In the genomic region with DNA sequence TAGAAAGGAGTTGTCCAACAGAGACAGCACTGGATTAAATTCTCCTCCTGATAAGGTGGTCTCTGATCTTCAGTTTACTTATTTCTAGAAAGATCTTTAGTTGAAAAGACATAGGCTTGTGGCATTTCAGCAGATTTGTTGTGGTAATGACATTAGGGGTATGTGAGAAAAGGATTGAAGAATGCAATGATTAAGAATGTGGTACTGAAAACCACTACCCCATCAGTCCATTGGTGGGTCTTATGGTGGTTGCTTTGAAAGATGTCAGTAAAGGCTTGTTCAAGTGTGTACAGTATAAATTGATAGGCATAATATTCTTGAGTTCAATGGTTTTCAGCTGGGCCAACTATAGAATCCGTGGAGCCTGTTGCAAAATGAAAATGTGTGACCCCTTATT, we compare ENCODE assay signal across 12 cellular contexts. TPM values are rescaled to one million over a fixed set of nuclear protein-coding genes. Genes with fewer than 3 reads are reported as not detected.
DNase-seq lines count a peak whose midpoint lies in the region; ATAC-seq and TF ChIP-seq lines count a peak whose summit lies in the region.
"Had no signal": no experiment of that assay in that cellular context is flagged by ENCODE, and none has a peak within 500 bp of the region (broad histone marks: within the 10 kb centered on the region; RNA-seq: fewer than 3 reads in every experiment).

No MANE protein-coding gene starts in this region.

- H3K36me3 Mint-ChIP-seq in T-helper 1 cell treated with Interleukin-12 subunit alpha and Interleukin-12 subunit beta and Interleukin-4 antibody, amounts not matched to agents 30 μg/mL and 1 μg/mL, for 36 hours (ENCODE audit: low read depth), result peaks cover 8% of the 10 kb centered on the region

- H3K4me3 Mint-ChIP-seq in T-helper 1 cell treated with Interleukin-12 subunit alpha and Interleukin-12 subunit beta and Interleukin-4 antibody, amounts not matched to agents 30 μg/mL and 1 μg/mL, for 36 hours, result peak overlapping the region; percentile 6

- no peaks in the 10 kb centered on the region for H3K9me2 ChIP-seq in SU-DHL-6 (replicated peaks; ENCODE audit: insufficient read depth, low read length)

- H2BK12ac ChIP-seq in trophoblast cell (ENCODE audit: low read length), result no peak overlapping the region

- no peak overlapping the region for H4K12ac ChIP-seq in trophoblast cell (ENCODE audit: low read depth, low read length)

- no peaks in the 10 kb centered on the region for H3K9me3 Mint-ChIP-seq in T-helper 1 cell treated with Interleukin-12 subunit alpha and Interleukin-12 subunit beta and Interleukin-4 antibody, amounts not matched to agents 30 μg/mL and 1 μg/mL, for 36 hours

- H2AFZ ChIP-seq in SU-DHL-6 (ENCODE audit: low read depth, low read length, severe bottlenecking) (no peak overlapping the region), trophoblast cell (ENCODE audit: insufficient read depth, low read length, poor library complexity) (no peak overlapping the region)

- H4K8ac ChIP-seq in trophoblast cell (ENCODE audit: low read depth, low read length), result no peak overlapping the region

- TF ChIP-seq CTCF in SU-DHL-6 (IDR thresholded peaks at IDR 0.05; ENCODE audit: insufficient read depth, low read length, poor library complexity, severe bottlenecking) (no peak), adrenal gland (IDR thresholded peaks at IDR 0.05) (no peak)

- H3K27ac Mint-ChIP-seq in T-helper 1 cell treated with Interleukin-12 subunit alpha and Interleukin-12 subunit beta and Interleukin-4 antibody, amounts not matched to agents 30 μg/mL and 1 μg/mL, for 36 hours, result peak overlapping the region; percentile 46

- no peak overlapping the region for H2BK5ac ChIP-seq in trophoblast cell (ENCODE audit: low read depth, low read length, poor library complexity)

- H3K27me3 ChIP-seq in SU-DHL-6 (ENCODE audit: low read length) (no peaks in the 10 kb centered on the region), trophoblast cell (ENCODE audit: insufficient read depth, low read length) (no peaks in the 10 kb centered on the region), adrenal gland (no peaks in the 10 kb centered on the region)
- H3K27me3 ChIP-seq: suprapubic skin had no signal

- H3F3A ChIP-seq in SU-DHL-6 (ENCODE audit: insufficient read depth), result peaks cover 7% of the 10 kb centered on the region; the same call in 1 of the 2 replicates

- H3K14ac ChIP-seq in trophoblast cell (ENCODE audit: low read length), result no peak overlapping the region

- H3K4ac ChIP-seq in trophoblast cell (ENCODE audit: low read depth, low read length), result no peak overlapping the region

- peaks cover 40% of the 10 kb centered on the region for H3K4me1 Mint-ChIP-seq in T-helper 1 cell treated with Interleukin-12 subunit alpha and Interleukin-12 subunit beta and Interleukin-4 antibody, amounts not matched to agents 30 μg/mL and 1 μg/mL, for 36 hours (ENCODE audit: low read depth)

- no CpG with 5 or more reads among the region's 1 CpG for WGBS in trophoblast cell (ENCODE audit: extremely low coverage, insufficient coverage, insufficient read length)
- 87 to 93% (median 89%) methylated on average over 1 of the region's 1 CpG for WGBS in adrenal gland, 4 donors

- H3K36me3 ChIP-seq in SU-DHL-6 (ENCODE audit: low read length) (no peaks in the 10 kb centered on the region), trophoblast cell (ENCODE audit: control insufficient read depth in 1 of 2, insufficient read depth in 2 of 2, low read length in 2 of 2) (peaks cover 10 to 20% of the 10 kb centered on the region in 2 experiments), adrenal gland (replicated peaks in 1 of 2) (no peaks in the 10 kb centered on the region)

- no peaks in the 10 kb centered on the region for H4K20me1 ChIP-seq in SU-DHL-6 (ENCODE audit: low read depth, low read length)

- no peak overlapping the region for H4K91ac ChIP-seq in trophoblast cell (ENCODE audit: low read depth, low read length)

- H3K23ac ChIP-seq in trophoblast cell (ENCODE audit: low read length), result no peak overlapping the region

- peaks cover 5% of the 10 kb centered on the region for H3K27me3 Mint-ChIP-seq in T-helper 1 cell treated with Interleukin-12 subunit alpha and Interleukin-12 subunit beta and Interleukin-4 antibody, amounts not matched to agents 30 μg/mL and 1 μg/mL, for 36 hours (ENCODE audit: low read depth)

- H3K79me1 ChIP-seq in trophoblast cell (ENCODE audit: low read length), result peaks cover 2% of the 10 kb centered on the region

- no peak overlapping the region for H2AK5ac ChIP-seq in trophoblast cell (ENCODE audit: low read length)

- H3K9me3 ChIP-seq in SU-DHL-6 (ENCODE audit: insufficient read depth, low read length), result no peaks in the 10 kb centered on the region
- H3K9me3 ChIP-seq in trophoblast cell (ENCODE audit: insufficient read depth, low read depth, low read length), result no peaks in the 10 kb centered on the region
- H3K9me3 ChIP-seq in adrenal gland (replicated peaks in 1 of 3), result no peaks in the 10 kb centered on the region
- H3K9me3 ChIP-seq: mucosa of descending colon, suprapubic skin had no signal

- no peak overlapping the region for H3K18ac ChIP-seq in trophoblast cell (ENCODE audit: low read length)

- H3K4me2 ChIP-seq in SU-DHL-6 (ENCODE audit: low read depth, low read length, poor library complexity, severe bottlenecking) (peak overlapping the region; percentile 37), trophoblast cell (ENCODE audit: low read length) (no peak overlapping the region)

- DNase-seq in T-helper 1 cell (no peak), trophoblast cell (no peak), adrenal gland (no peak), NCI-H1092 (lab: John Stamatoyannopoulos, UW) (no peak)
- DNase-seq: 8988T, mucosa of descending colon, NCI-H2081 treated with DMSO at 0.1 percent for 48 hours had no signal

- H3K4me3 ChIP-seq in SU-DHL-6 (ENCODE audit: insufficient read depth, low read length, poor library complexity, severe bottlenecking), result no peak overlapping the region
- no peak overlapping the region for H3K4me3 ChIP-seq in trophoblast cell (ENCODE audit: low read depth, low read length)
- no peak overlapping the region for H3K4me3 ChIP-seq in adrenal gland
- H3K4me3 ChIP-seq: mucosa of descending colon, suprapubic skin had no signal

- H2BK120ac ChIP-seq in trophoblast cell (ENCODE audit: insufficient read depth, low read length, poor library complexity), result no peak overlapping the region

- TF ChIP-seq POLR2A in adrenal gland (IDR thresholded peaks at IDR 0.05), result no peak

- H3K27ac ChIP-seq in SU-DHL-6 (ENCODE audit: low read depth, low read length), result no peak overlapping the region
- H3K27ac ChIP-seq in trophoblast cell (ENCODE audit: low read depth, low read length), result peak overlapping the region; percentile 71
- no peak overlapping the region for H3K27ac ChIP-seq in adrenal gland
- H3K27ac ChIP-seq: suprapubic skin had no signal

- intact Hi-C loops in adrenal gland (cut with DNase I), result no loop called here

- ATAC-seq in GM21786 (IDR thresholded peaks at IDR 0.05; ENCODE audit: unreplicated experiment) (peak; percentile 9), HG03135 (IDR thresholded peaks at IDR 0.05; ENCODE audit: unreplicated experiment) (no peak)
- ATAC-seq: mucosa of descending colon had no signal

- no peaks in the 10 kb centered on the region for H3K79me2 ChIP-seq in SU-DHL-6 (ENCODE audit: insufficient read depth, low read length)
- peaks cover 12% of the 10 kb centered on the region for H3K79me2 ChIP-seq in trophoblast cell (ENCODE audit: control insufficient read depth, insufficient read depth, low read length, poor library complexity)

- H3K4me1 ChIP-seq in trophoblast cell (ENCODE audit: control insufficient read depth in 1 of 2, insufficient read depth in 2 of 2, low read length in 2 of 2), result peaks cover 16 to 27% of the 10 kb centered on the region in 2 experiments
- peaks cover 11 to 30% of the 10 kb centered on the region in 2 donors for H3K4me1 ChIP-seq in adrenal gland (replicated peaks in 1 of 2)

- H3K9ac ChIP-seq in SU-DHL-6 (ENCODE audit: low read length) (no peak overlapping the region), trophoblast cell (ENCODE audit: low read length) (no peak overlapping the region)

RNA-seq across cellular contexts. Expression of gene PPFIBP1, which starts 10.8 kb away (rescaled TPM):
- 104 and 107 TPM in 2 replicates for polyA plus RNA-seq in trophoblast cell (2013)
- 100 to 1,000 TPM in 4 of 8 donors, 10 to 100 TPM in 4; 53.3 to 123 (median 100) TPM for total RNA-seq in adrenal gland
- 10 to 100 TPM in 2 of 3 donors, 1 to 10 TPM in 1; 9.6 to 27.7 (median 24.4) TPM for polyA plus RNA-seq in adrenal gland
